ENCODE assay signal across 1 cellular context in the genomic region with DNA sequence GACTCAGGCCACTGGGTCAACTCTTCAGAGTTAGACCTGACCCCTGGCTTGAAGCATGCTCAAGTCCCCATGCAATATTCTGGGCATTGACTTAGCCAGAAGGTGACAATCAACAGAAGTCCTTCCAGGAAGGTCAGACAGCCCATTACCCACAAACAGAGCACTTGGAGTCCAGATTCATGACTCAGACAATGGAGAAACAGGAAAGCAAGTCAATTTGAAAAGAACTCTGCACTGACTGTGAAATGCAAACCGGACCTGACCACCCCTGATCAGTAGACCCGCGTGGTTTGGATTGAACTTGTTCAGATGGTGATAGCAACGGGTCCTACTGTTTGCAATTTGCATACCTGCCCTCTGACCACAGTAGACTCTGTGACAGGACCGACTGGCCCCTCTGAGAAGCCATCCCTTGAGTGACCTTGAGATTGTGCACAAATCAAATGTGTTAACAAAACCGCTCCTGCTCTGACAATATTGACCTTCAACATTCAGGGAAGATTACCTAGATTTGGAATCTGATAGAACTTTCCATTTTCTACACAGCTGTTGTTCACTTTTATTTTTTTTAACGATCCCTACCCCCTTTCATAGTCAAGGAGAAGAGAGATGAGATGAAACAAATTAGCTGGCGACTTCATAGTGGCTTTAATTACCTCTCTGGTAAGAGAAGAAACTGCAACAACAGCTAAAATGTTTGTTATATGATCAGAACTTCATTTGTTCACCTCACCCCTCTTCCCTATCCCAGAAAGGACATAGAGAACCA.
A peak's percentile ranks its signal among the peaks of the same experiment; 100 is the strongest.
TF ChIP-seq lines count a peak whose summit lies in the region.

No MANE protein-coding gene starts in this region.

TF ChIP-seq in HepG2, 621 proteins besides CTCF, POLR2A, EP300 and RAD21 (continued from another document and continues in another):
- TF ChIP-seq YEATS2 (CRISPR knock-in tag; IDR thresholded peaks at IDR 0.05; ENCODE audit: borderline replicate concordance) (no peak), ZNF136 (CRISPR knock-in tag; IDR thresholded peaks at IDR 0.05; ENCODE audit: low read depth) (no peak), IRF2 (CRISPR knock-in tag; IDR thresholded peaks at IDR 0.05) (peak; percentile 83), ZMAT5 (CRISPR knock-in tag; IDR thresholded peaks at IDR 0.05; ENCODE audit: borderline replicate concordance, low read depth) (no peak), RNF219 (CRISPR knock-in tag; IDR thresholded peaks at IDR 0.05) (no peak), NONO (IDR thresholded peaks at IDR 0.05) (no peak), NONO (CRISPR knock-in tag; conservative IDR thresholded peaks at IDR 0.05) (peak; percentile 78), ZNF556 (CRISPR knock-in tag; IDR thresholded peaks at IDR 0.05; ENCODE audit: borderline replicate concordance) (peak; percentile 73; the same call in 1 of the 2 replicates), RFX1 (IDR thresholded peaks at IDR 0.05) (no peak; the same call in 1 of the 2 replicates), FOXA3 (CRISPR knock-in tag; IDR thresholded peaks at IDR 0.05) (peak; percentile 92), ZNF567 (CRISPR knock-in tag; IDR thresholded peaks at IDR 0.05; ENCODE audit: borderline replicate concordance) (no peak; the same call in 1 of the 2 replicates), ZNF891 (CRISPR knock-in tag; IDR thresholded peaks at IDR 0.05) (no peak), KDM1A (CRISPR knock-in tag; IDR thresholded peaks at IDR 0.05) (0 out of 2 replicates have a peak, but pooled peaks have one; percentile 4), DMTF1 (CRISPR knock-in tag; IDR thresholded peaks at IDR 0.05) (no peak), ZNF317 (CRISPR knock-in tag; IDR thresholded peaks at IDR 0.05) (peak; percentile 48; the same call in 1 of the 2 replicates), TBL1XR1 (IDR thresholded peaks at IDR 0.05; ENCODE audit: borderline replicate concordance, low read length, partially characterized antibody) (peak; percentile 86), USF2 (IDR thresholded peaks at IDR 0.05; ENCODE audit: low read depth, low read length) (no peak), USF2 (CRISPR knock-in tag; IDR thresholded peaks at IDR 0.05; ENCODE audit: borderline replicate concordance) (no peak), ZIK1 (CRISPR knock-in tag; IDR thresholded peaks at IDR 0.05; ENCODE audit: borderline replicate concordance, low read depth) (no peak), HMGXB3 (CRISPR knock-in tag; IDR thresholded peaks at IDR 0.05; ENCODE audit: borderline replicate concordance) (no peak), ZZZ3 (CRISPR knock-in tag; IDR thresholded peaks at IDR 0.05; ENCODE audit: borderline replicate concordance) (no peak), ZNF790 (CRISPR knock-in tag; IDR thresholded peaks at IDR 0.05; ENCODE audit: borderline replicate concordance) (no peak; the same call in 1 of the 2 replicates), ZNF572 (CRISPR knock-in tag; IDR thresholded peaks at IDR 0.05) (no peak), SMYD3 (CRISPR knock-in tag; IDR thresholded peaks at IDR 0.05) (peak; percentile 35; the same call in 1 of the 2 replicates), ZUFSP (CRISPR knock-in tag; IDR thresholded peaks at IDR 0.05; ENCODE audit: borderline replicate concordance) (no peak), TEAD3 (CRISPR knock-in tag; optimal IDR thresholded peaks at IDR 0.05; ENCODE audit: borderline replicate concordance) (peak; percentile 98), RFX3 (CRISPR knock-in tag; IDR thresholded peaks at IDR 0.05) (no peak), ATAD3A (CRISPR knock-in tag; IDR thresholded peaks at IDR 0.05) (no peak), SIN3B (IDR thresholded peaks at IDR 0.05; ENCODE audit: low read length) (no peak)
- TF ChIP-seq, protein P1, sequence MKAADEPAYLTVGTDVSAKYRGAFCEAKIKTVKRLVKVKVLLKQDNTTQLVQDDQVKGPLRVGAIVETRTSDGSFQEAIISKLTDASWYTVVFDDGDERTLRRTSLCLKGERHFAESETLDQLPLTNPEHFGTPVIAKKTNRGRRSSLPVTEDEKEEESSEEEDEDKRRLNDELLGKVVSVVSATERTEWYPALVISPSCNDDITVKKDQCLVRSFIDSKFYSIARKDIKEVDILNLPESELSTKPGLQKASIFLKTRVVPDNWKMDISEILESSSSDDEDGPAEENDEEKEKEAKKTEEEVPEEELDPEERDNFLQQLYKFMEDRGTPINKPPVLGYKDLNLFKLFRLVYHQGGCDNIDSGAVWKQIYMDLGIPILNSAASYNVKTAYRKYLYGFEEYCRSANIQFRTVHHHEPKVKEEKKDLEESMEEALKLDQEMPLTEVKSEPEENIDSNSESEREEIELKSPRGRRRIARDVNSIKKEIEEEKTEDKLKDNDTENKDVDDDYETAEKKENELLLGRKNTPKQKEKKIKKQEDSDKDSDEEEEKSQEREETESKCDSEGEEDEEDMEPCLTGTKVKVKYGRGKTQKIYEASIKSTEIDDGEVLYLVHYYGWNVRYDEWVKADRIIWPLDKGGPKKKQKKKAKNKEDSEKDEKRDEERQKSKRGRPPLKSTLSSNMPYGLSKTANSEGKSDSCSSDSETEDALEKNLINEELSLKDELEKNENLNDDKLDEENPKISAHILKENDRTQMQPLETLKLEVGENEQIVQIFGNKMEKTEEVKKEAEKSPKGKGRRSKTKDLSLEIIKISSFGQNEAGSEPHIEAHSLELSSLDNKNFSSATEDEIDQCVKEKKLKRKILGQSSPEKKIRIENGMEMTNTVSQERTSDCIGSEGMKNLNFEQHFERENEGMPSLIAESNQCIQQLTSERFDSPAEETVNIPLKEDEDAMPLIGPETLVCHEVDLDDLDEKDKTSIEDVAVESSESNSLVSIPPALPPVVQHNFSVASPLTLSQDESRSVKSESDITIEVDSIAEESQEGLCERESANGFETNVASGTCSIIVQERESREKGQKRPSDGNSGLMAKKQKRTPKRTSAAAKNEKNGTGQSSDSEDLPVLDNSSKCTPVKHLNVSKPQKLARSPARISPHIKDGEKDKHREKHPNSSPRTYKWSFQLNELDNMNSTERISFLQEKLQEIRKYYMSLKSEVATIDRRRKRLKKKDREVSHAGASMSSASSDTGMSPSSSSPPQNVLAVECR (CRISPR knock-in tag; IDR thresholded peaks at IDR 0.05; ENCODE audit: borderline replicate concordance) = no peak; the same call in 1 of the 2 replicates
- TF ChIP-seq, protein P2, sequence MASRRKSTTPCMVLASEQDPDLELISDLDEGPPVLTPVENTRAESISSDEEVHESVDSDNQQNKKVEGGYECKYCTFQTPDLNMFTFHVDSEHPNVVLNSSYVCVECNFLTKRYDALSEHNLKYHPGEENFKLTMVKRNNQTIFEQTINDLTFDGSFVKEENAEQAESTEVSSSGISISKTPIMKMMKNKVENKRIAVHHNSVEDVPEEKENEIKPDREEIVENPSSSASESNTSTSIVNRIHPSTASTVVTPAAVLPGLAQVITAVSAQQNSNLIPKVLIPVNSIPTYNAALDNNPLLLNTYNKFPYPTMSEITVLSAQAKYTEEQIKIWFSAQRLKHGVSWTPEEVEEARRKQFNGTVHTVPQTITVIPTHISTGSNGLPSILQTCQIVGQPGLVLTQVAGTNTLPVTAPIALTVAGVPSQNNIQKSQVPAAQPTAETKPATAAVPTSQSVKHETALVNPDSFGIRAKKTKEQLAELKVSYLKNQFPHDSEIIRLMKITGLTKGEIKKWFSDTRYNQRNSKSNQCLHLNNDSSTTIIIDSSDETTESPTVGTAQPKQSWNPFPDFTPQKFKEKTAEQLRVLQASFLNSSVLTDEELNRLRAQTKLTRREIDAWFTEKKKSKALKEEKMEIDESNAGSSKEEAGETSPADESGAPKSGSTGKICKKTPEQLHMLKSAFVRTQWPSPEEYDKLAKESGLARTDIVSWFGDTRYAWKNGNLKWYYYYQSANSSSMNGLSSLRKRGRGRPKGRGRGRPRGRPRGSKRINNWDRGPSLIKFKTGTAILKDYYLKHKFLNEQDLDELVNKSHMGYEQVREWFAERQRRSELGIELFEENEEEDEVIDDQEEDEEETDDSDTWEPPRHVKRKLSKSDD (CRISPR knock-in tag; IDR thresholded peaks at IDR 0.05; ENCODE audit: low read depth) = no peak; the same call in 1 of the 2 replicates
- TF ChIP-seq, protein P3, sequence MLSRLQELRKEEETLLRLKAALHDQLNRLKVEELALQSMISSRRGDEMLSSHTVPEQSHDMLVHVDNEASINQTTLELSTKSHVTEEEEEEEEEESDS (CRISPR knock-in tag; IDR thresholded peaks at IDR 0.05; ENCODE audit: borderline replicate concordance) = no peak
